In the genomic region with DNA sequence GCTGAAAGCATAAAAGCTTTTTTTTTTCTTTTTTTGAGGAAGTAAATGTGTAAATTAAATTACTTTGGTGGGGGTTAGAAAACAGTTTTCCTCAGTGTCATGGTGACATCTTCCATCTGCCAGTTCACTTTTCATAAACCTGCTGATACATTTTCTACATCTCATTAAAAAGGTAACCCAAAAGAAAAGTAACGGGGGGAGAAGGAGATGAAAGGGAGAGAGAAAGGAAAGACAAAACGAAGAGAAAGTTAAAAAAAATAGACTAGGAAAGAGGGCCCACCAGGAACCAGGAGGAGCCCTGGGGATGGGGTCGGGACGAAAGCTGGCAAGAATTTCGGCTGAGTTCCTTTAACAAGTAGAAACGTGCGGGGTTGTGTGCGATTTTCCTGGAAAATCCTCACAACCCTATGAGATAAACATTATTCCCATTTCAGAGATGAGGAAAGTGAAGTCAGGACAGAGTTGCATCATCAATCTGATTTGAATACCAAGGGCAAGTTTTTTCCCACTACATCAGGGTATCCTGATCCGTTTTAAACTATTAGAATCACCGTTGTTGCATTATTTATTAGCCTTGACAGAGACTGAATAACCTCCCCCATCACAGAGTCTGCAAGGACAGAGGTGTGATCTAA, we compare ENCODE assay signal across 9 cellular contexts. TPM values are rescaled to one million over a fixed set of nuclear protein-coding genes. Genes with fewer than 3 reads are reported as not detected.
A peak's percentile ranks its signal among the peaks of the same experiment; 100 is the strongest.
DNase-seq lines count a peak whose midpoint lies in the region; ATAC-seq and TF ChIP-seq lines count a peak whose summit lies in the region.
"Had no signal": no experiment of that assay in that cellular context is flagged by ENCODE, and none has a peak within 500 bp of the region (broad histone marks: within the 10 kb centered on the region; RNA-seq: fewer than 3 reads in every experiment).

No MANE protein-coding gene starts in this region.

- TF ChIP-seq CTCF in HFF-Myc (IDR thresholded peaks at IDR 0.05; ENCODE audit: low read depth, low read length, missing control alignments) (no peak), smooth muscle cell (IDR thresholded peaks at IDR 0.05; ENCODE audit: borderline replicate concordance, insufficient read depth, poor library complexity, severe bottlenecking) (no peak)

- no peaks in the 10 kb centered on the region for H3K36me3 Mint-ChIP-seq in immature natural killer cell

- H3K36me3 ChIP-seq in adipocyte (ENCODE audit: control insufficient read depth, insufficient read depth, low read length, severe bottlenecking): no peaks in the 10 kb centered on the region
- H3K36me3 ChIP-seq in smooth muscle cell (ENCODE audit: low read depth): no peaks in the 10 kb centered on the region

- peak overlapping the region in 1 of 6 donors; percentile 54 for H3K27ac Mint-ChIP-seq in immature natural killer cell

- peaks cover 50% of the 10 kb centered on the region for H3F3A ChIP-seq in smooth muscle cell (ENCODE audit: low read depth)

- H3K27me3 Mint-ChIP-seq in immature natural killer cell (ENCODE audit: low read depth in 3 of 3): peaks cover 0 to 7% (median 2%) of the 10 kb centered on the region in 3 donors

- H3K4me1 ChIP-seq in adipocyte (ENCODE audit: control insufficient read depth, insufficient read depth, low read length) (peaks cover 47% of the 10 kb centered on the region), smooth muscle cell (ENCODE audit: low read depth) (peaks cover 51% of the 10 kb centered on the region)

- no peaks in the 10 kb centered on the region for H3K79me2 ChIP-seq in smooth muscle cell (ENCODE audit: low read depth)

- H3K9me3 ChIP-seq in adipocyte (ENCODE audit: control insufficient read depth, low read length) (no peaks in the 10 kb centered on the region), smooth muscle cell (replicated peaks; ENCODE audit: low read depth) (no peaks in the 10 kb centered on the region)

- H3K4me3 ChIP-seq in HFF-Myc (replicated peaks; ENCODE audit: low read depth, low read length) (peak overlapping the region; percentile 47), adipocyte (ENCODE audit: low read length) (peak overlapping the region; percentile 81), smooth muscle cell (peak overlapping the region; percentile 53)

- H3K27ac ChIP-seq in smooth muscle cell (ENCODE audit: low read depth): no peak overlapping the region

- peak overlapping the region; percentile 92 for H3K4me2 ChIP-seq in smooth muscle cell

- no peaks in the 10 kb centered on the region for H3K27me3 ChIP-seq in adipocyte (replicated peaks; ENCODE audit: control insufficient read depth, insufficient read depth, low read length)
- no peaks in the 10 kb centered on the region for H3K27me3 ChIP-seq in smooth muscle cell (ENCODE audit: low read depth)

- H3K4me3 Mint-ChIP-seq in immature natural killer cell: peak overlapping the region; percentile 78 to 85 (median 80)

- ATAC-seq in GM19395 (IDR thresholded peaks at IDR 0.05; ENCODE audit: unreplicated experiment): no peak

- DNase-seq in HFF-Myc (ENCODE audit: extremely low read depth, low read depth) (no peak), adipocyte (ENCODE audit: low read depth) (no peak), immature natural killer cell (no peak), smooth muscle cell (lab: John Stamatoyannopoulos, UW; ENCODE audit: unreplicated experiment) (no peak), NCI-H69 (lab: John Stamatoyannopoulos, UW) (no peak), NCI-H1436 (lab: John Stamatoyannopoulos, UW) (no peak), HT-29 (ENCODE audit: low spot score) (no peak)

- H2AFZ ChIP-seq in smooth muscle cell (ENCODE audit: low read depth): no peak overlapping the region

- peak overlapping the region; percentile 82 for H3K9ac ChIP-seq in adipocyte (ENCODE audit: low read length)
- H3K9ac ChIP-seq in smooth muscle cell (ENCODE audit: low read depth): no peak overlapping the region

- no peaks in the 10 kb centered on the region for H3K9me3 Mint-ChIP-seq in immature natural killer cell

- peaks cover 8 to 18% of the 10 kb centered on the region in 2 donors for H3K4me1 Mint-ChIP-seq in immature natural killer cell

- 89% methylated on average over 10 of the region's 10 CpGs for WGBS in smooth muscle cell (ENCODE audit: low lambda C conversion rate)

- no peaks in the 10 kb centered on the region for H4K20me1 ChIP-seq in smooth muscle cell (ENCODE audit: low read depth)

RNA-seq across cellular contexts. Expression of a gene that starts 53.4 kb away (rescaled TPM):
- polyA plus RNA-seq in immature natural killer cell (1 to 10 TPM; 2.2 to 5.2 (median 4.4) TPM), smooth muscle cell (15.3 and 38.5 TPM in 2 replicates)
- 44.5 and 65.8 TPM in 2 replicates for total RNA-seq in smooth muscle cell
- 53.9 and 56.9 TPM in 2 replicates for total RNA-seq in HT-29 (2014; rRNA removed; shearing (Covaris generic))
- total RNA-seq: T-helper 2 cell treated with Interferon-gamma antibody and Interleukin-4, amounts not matched to agents 100 ng/mL and 5 ng/mL, for 36 hours had no signal
